In genomic region chr10:61907587-61907986, GRCh38 we compare ENCODE assay signal across 25 cellular contexts.
"Had no signal": no experiment of that assay in that cellular context is flagged by ENCODE, and none has a peak within 500 bp of the region (broad histone marks: within the 10 kb centered on the region; RNA-seq: fewer than 3 reads in every experiment).

No MANE protein-coding gene starts in this region.

- H3K27ac ChIP-seq: body of pancreas, colonic mucosa, epithelial cell of prostate, lower lobe of right lung, neural progenitor cell, parathyroid adenoma, upper lobe of right lung had no signal

- DNase-seq: activated B cell treated with CpG ODN at 0.5 μM for 24 hours; activated CD4-positive, alpha-beta T cell treated with anti-CD3 and anti-CD28 coated beads, Interleukin-2, amount 50 U/mL, for 1 hour; activated CD8-positive, alpha-beta memory T cell treated with anti-CD3 and anti-CD28 coated beads, Interleukin-2, amount 10 ng/mL, durations not matched to agents 7 days and 5 days; activated CD8-positive, alpha-beta T cell treated with anti-CD3 and anti-CD28 coated beads for 36 hours; activated naive CD4-positive, alpha-beta T cell; activated T-cell treated with anti-CD3 and anti-CD28 coated beads, Interleukin-2, amount 50 U/mL, for 72 hours; anterior cingulate cortex; body of pancreas; cerebellar nuclear complex; colonic mucosa; effector CD8-positive, alpha-beta T cell; esophagus squamous epithelium; kidney glomerular epithelial cell; lower lobe of right lung; mesendoderm; natural killer cell; occipital lobe; right cardiac atrium; stimulated activated CD4-positive, alpha-beta T cell treated with anti-CD3 and anti-CD28 coated beads, Interleukin-12 subunit alpha, Interleukin-12 subunit beta, amount 100 ng/mL, for 4 hours; stimulated activated CD4-positive, alpha-beta T cell treated with anti-CD3 and anti-CD28 coated beads, Interleukin-4, amount 100 ng/mL, for 1 hour; upper lobe of right lung had no signal

- H2AFZ ChIP-seq: neural progenitor cell, parathyroid adenoma had no signal

- H3K27me3 ChIP-seq: body of pancreas, colonic mucosa, esophagus squamous epithelium, upper lobe of right lung had no signal

- H3K9ac ChIP-seq: neural progenitor cell, parathyroid adenoma had no signal

- H3K4me3 ChIP-seq: body of pancreas, colonic mucosa, esophagus squamous epithelium, lower lobe of right lung, neural progenitor cell, upper lobe of right lung had no signal

- H3K4me1 ChIP-seq: neural progenitor cell, parathyroid adenoma had no signal

- ATAC-seq: activated CD8-positive, alpha-beta memory T cell treated with anti-CD3 and anti-CD28 coated beads, Interleukin-2, amount 10 ng/mL, durations not matched to agents 7 days and 5 days; activated CD8-positive, alpha-beta T cell treated with anti-CD3 and anti-CD28 coated beads for 36 hours; activated T-cell treated with anti-CD3 and anti-CD28 coated beads, Interleukin-2, amount 50 U/mL, for 72 hours; body of pancreas; left lobe of liver; lower lobe of right lung; natural killer cell; right cardiac atrium; upper lobe of right lung had no signal

- H3K4me2 ChIP-seq: neural progenitor cell had no signal

- H3K36me3 ChIP-seq: colonic mucosa, lower lobe of right lung, neural progenitor cell, upper lobe of right lung had no signal

- H3K79me2 ChIP-seq: parathyroid adenoma had no signal

- H3K9me3 ChIP-seq: body of pancreas, colonic mucosa, esophagus squamous epithelium, lower lobe of right lung, upper lobe of right lung had no signal
